18 cellular contexts compared by ENCODE assay signal in the genomic region with DNA sequence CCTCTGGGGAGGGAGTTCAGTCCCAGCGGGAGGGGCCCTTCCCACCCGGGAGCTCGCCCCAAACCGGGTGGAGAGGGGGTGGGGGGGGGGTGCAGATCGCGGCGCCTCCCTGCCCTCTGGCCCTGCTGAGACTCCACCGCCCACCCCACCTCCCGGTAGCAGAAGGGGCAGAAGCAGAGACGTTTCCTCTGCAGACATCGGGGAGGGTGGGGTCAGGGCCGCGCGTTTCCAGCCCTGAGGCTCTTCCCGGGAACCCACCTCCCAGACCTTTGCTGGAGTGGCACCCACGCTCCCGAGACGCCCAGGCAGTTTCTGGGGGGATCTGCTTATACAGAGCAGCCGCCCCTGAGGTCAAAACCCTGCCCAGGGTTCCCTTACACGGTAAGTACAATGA. TPM values are rescaled to one million over a fixed set of nuclear protein-coding genes. Genes with fewer than 3 reads are reported as not detected.
DNase-seq lines count a peak whose midpoint lies in the region; FAIRE-seq and TF ChIP-seq lines count a peak whose summit lies in the region.
"Had no signal": no experiment of that assay in that cellular context is flagged by ENCODE, and none has a peak within 500 bp of the region (broad histone marks: within the 10 kb centered on the region; RNA-seq: fewer than 3 reads in every experiment).

No MANE protein-coding gene starts in this region.

- H3K9ac ChIP-seq in H9 (ENCODE audit: extremely low read depth, insufficient read length, low read length) (no peak overlapping the region), SU-DHL-6 (ENCODE audit: low read length) (no peak overlapping the region), smooth muscle cell (ENCODE audit: low read depth) (no peak overlapping the region)

- H3K9me3 ChIP-seq in H9 (ENCODE audit: control insufficient read depth, low read depth, low read length) (no peaks in the 10 kb centered on the region), SU-DHL-6 (ENCODE audit: insufficient read depth, low read length) (no peaks in the 10 kb centered on the region), smooth muscle cell (replicated peaks; ENCODE audit: low read depth) (no peaks in the 10 kb centered on the region), small intestine (ENCODE audit: control insufficient read depth, low read depth) (no peaks in the 10 kb centered on the region), BE2C (no peaks in the 10 kb centered on the region)
- H3K9me3 ChIP-seq: Caco-2, ovary, upper lobe of left lung had no signal

- no peaks in the 10 kb centered on the region for H3K79me2 ChIP-seq in H9 (ENCODE audit: insufficient read depth, low read length)
- H3K79me2 ChIP-seq in SU-DHL-6 (ENCODE audit: insufficient read depth, low read length), result no peaks in the 10 kb centered on the region
- H3K79me2 ChIP-seq in smooth muscle cell (ENCODE audit: low read depth), result no peaks in the 10 kb centered on the region

- no peak overlapping the region for H3T11ph ChIP-seq in H9 (ENCODE audit: low read length)

- H4K8ac ChIP-seq in H9 (replicated peaks; ENCODE audit: insufficient read length, low read depth, low read length), result no peak overlapping the region

- H3K4me3 ChIP-seq in SU-DHL-6 (ENCODE audit: insufficient read depth, low read length, poor library complexity, severe bottlenecking) (no peak overlapping the region), smooth muscle cell (peak overlapping the region; percentile 16), small intestine (ENCODE audit: low read depth in 1 of 2, low read length in 2 of 2) (no peak overlapping the region), BE2C (ENCODE audit: low read depth, low read length) (no peak overlapping the region)
- H3K4me3 ChIP-seq: lung, ovary had no signal

- H2BK15ac ChIP-seq in H9 (ENCODE audit: low read depth, low read length), result no peak overlapping the region

- no peak overlapping the region for H4K91ac ChIP-seq in H9 (ENCODE audit: insufficient read length, low read depth, low read length)

- WGBS in H9 (ENCODE audit: extremely low coverage, insufficient read length, low lambda C conversion rate), result no CpG with 5 or more reads among the region's 20 CpGs
- WGBS in smooth muscle cell (ENCODE audit: low lambda C conversion rate), result 52% methylated on average over 7 of the region's 20 CpGs
- 20 to 27% (median 21%) methylated on average over 16 to 20 of the region's 20 CpGs for WGBS in small intestine, 3 donors

- no peaks in the 10 kb centered on the region for H3K9me2 ChIP-seq in SU-DHL-6 (replicated peaks; ENCODE audit: insufficient read depth, low read length)

- no peak for TF ChIP-seq POLR2A in GM12891 (IDR thresholded peaks at IDR 0.05; ENCODE audit: low read depth, low read length)

- no peak overlapping the region for H3K27ac ChIP-seq in H9 (ENCODE audit: insufficient read length, low read depth, low read length)
- peak overlapping the region; percentile 80 for H3K27ac ChIP-seq in SU-DHL-6 (ENCODE audit: low read depth, low read length)
- H3K27ac ChIP-seq in smooth muscle cell (ENCODE audit: low read depth), result no peak overlapping the region
- no peak overlapping the region for H3K27ac ChIP-seq in small intestine (ENCODE audit: low read depth in 1 of 2, low read length in 1 of 2)
- H3K27ac ChIP-seq: ovary, upper lobe of left lung had no signal

- no peak overlapping the region for H2AK5ac ChIP-seq in H9 (ENCODE audit: insufficient read length, low read length)

- H3F3A ChIP-seq in SU-DHL-6 (ENCODE audit: insufficient read depth), result peaks cover 40% of the 10 kb centered on the region
- H3F3A ChIP-seq in smooth muscle cell (ENCODE audit: low read depth), result no peaks in the 10 kb centered on the region

- H3K4me3 Mint-ChIP-seq in H9 (peak overlapping the region in 1 of 2 experiments; percentile 35; a peak in 1 of 5 replicates), glutamatergic neuron (ENCODE audit: unreplicated experiment) (peak overlapping the region; percentile 42)

- H3K4ac ChIP-seq in H9 (ENCODE audit: low read depth, low read length), result no peak overlapping the region

- H2BK5ac ChIP-seq in H9 (ENCODE audit: insufficient read length, low read length), result no peak overlapping the region

- H3K23ac ChIP-seq in H9 (ENCODE audit: insufficient read length, low read depth, low read length), result no peak overlapping the region

- H3K9me3 Mint-ChIP-seq in H9 (peaks cover 0 to 2% of the 10 kb centered on the region in 2 experiments; a peak in 1 of 5 replicates), glutamatergic neuron (ENCODE audit: unreplicated experiment) (peaks cover 10% of the 10 kb centered on the region)

- no peaks in the 10 kb centered on the region for H4K20me1 ChIP-seq in H9 (ENCODE audit: control insufficient read depth, insufficient read depth, insufficient read length)
- no peaks in the 10 kb centered on the region for H4K20me1 ChIP-seq in SU-DHL-6 (ENCODE audit: low read depth, low read length)
- no peaks in the 10 kb centered on the region for H4K20me1 ChIP-seq in smooth muscle cell (ENCODE audit: low read depth)

- H3K27me3 ChIP-seq in H9 (ENCODE audit: insufficient read depth, low read length), result peaks cover 4% of the 10 kb centered on the region; the same call in 1 of the 2 replicates
- H3K27me3 ChIP-seq in SU-DHL-6 (ENCODE audit: low read length), result no peaks in the 10 kb centered on the region
- peaks cover 62% of the 10 kb centered on the region for H3K27me3 ChIP-seq in smooth muscle cell (ENCODE audit: low read depth)
- peaks cover 6 to 16% of the 10 kb centered on the region in 2 donors for H3K27me3 ChIP-seq in small intestine (ENCODE audit: control insufficient read depth in 2 of 2, insufficient read depth in 2 of 2, low read length in 2 of 2)
- H3K27me3 ChIP-seq in BE2C, result no peaks in the 10 kb centered on the region
- H3K27me3 ChIP-seq: ovary had no signal

- DNase-seq in H9, result no peak
- no peak for DNase-seq in glutamatergic neuron
- DNase-seq in smooth muscle cell (lab: John Stamatoyannopoulos, UW; ENCODE audit: unreplicated experiment), result no peak
- DNase-seq in small intestine, result no peak
- no peak for DNase-seq in CD1c-positive myeloid dendritic cell (ENCODE audit: extremely low spot score)
- no peak for DNase-seq in GM12891 (ENCODE audit: insufficient read length, low spot score)
- no peak for DNase-seq in BE2C
- DNase-seq: activated gamma-delta T cell treated with Interleukin-2 at 50 U/mL for 16 hours; Caco-2; NCI-H1694; ovary; RPMI8226; stimulated activated naive CD4-positive, alpha-beta T cell; SW 1271 had no signal

- H3K23me2 ChIP-seq in H9 (ENCODE audit: insufficient read length, low read depth, low read length, poor library complexity, severe bottlenecking), result no peaks in the 10 kb centered on the region

- H2AFZ ChIP-seq in H9 (ENCODE audit: low read length) (no peak overlapping the region), SU-DHL-6 (ENCODE audit: low read depth, low read length, severe bottlenecking) (no peak overlapping the region), smooth muscle cell (ENCODE audit: low read depth) (no peak overlapping the region)

- H3K79me1 ChIP-seq in H9 (ENCODE audit: insufficient read depth, low read depth, low read length, poor library complexity, severe bottlenecking), result no peaks in the 10 kb centered on the region

- H3K27ac Mint-ChIP-seq in H9 (no peak overlapping the region), glutamatergic neuron (ENCODE audit: unreplicated experiment) (no peak overlapping the region)

- no peak overlapping the region for H3K14ac ChIP-seq in H9 (ENCODE audit: insufficient read depth, low read length)

- FAIRE-seq in small intestine (lab: Jason Lieb, UNC), result no peak
- no peak for FAIRE-seq in GM12891 (lab: Jason Lieb, UNC)
- FAIRE-seq: islet of Langerhans had no signal

- H3K18ac ChIP-seq in H9 (ENCODE audit: insufficient read length, low read depth, low read length), result no peak overlapping the region

- H3K36me3 ChIP-seq in SU-DHL-6 (ENCODE audit: low read length), result no peaks in the 10 kb centered on the region
- no peaks in the 10 kb centered on the region for H3K36me3 ChIP-seq in smooth muscle cell (ENCODE audit: low read depth)
- no peaks in the 10 kb centered on the region for H3K36me3 ChIP-seq in small intestine (ENCODE audit: control insufficient read depth in 2 of 2, insufficient read depth in 2 of 2, low read length in 2 of 2)
- H3K36me3 ChIP-seq in BE2C, result peaks cover 19% of the 10 kb centered on the region
- H3K36me3 ChIP-seq: ovary, upper lobe of left lung had no signal

- H3K4me2 ChIP-seq in H9 (ENCODE audit: insufficient read depth, insufficient read length, low read length) (peak overlapping the region; percentile 34), SU-DHL-6 (ENCODE audit: low read depth, low read length, poor library complexity, severe bottlenecking) (no peak overlapping the region), smooth muscle cell (peak overlapping the region; percentile 77)

- H3K4me1 Mint-ChIP-seq in H9 (peaks cover 22 to 23% of the 10 kb centered on the region in 2 experiments), glutamatergic neuron (ENCODE audit: low read depth, unreplicated experiment) (peaks cover 24% of the 10 kb centered on the region)

- H3K27me3 Mint-ChIP-seq in H9 (ENCODE audit: low read depth), result peaks cover 68% of the 10 kb centered on the region
- peaks cover 8% of the 10 kb centered on the region for H3K27me3 Mint-ChIP-seq in glutamatergic neuron (ENCODE audit: unreplicated experiment)

- no peak overlapping the region for H3K56ac ChIP-seq in H9 (ENCODE audit: insufficient read length, low read depth, low read length)

- TF ChIP-seq CTCF in H9 (conservative IDR thresholded peaks at IDR 0.05) (no peak), SU-DHL-6 (IDR thresholded peaks at IDR 0.05; ENCODE audit: insufficient read depth, low read length, poor library complexity, severe bottlenecking) (no peak), glutamatergic neuron (IDR thresholded peaks at IDR 0.05; ENCODE audit: partially characterized antibody, unreplicated experiment) (no peak), smooth muscle cell (IDR thresholded peaks at IDR 0.05; ENCODE audit: borderline replicate concordance, insufficient read depth, poor library complexity, severe bottlenecking) (no peak), BE2C (IDR thresholded peaks at IDR 0.05; ENCODE audit: low read depth, low read length) (no peak)

- no peak overlapping the region for H2BK12ac ChIP-seq in H9 (ENCODE audit: insufficient read length, low read depth, low read length)

- H3K36me3 Mint-ChIP-seq in H9 (ENCODE audit: insufficient read depth in 1 of 3, low read depth in 3 of 3), result 0 out of 7 replicates have a peak, but pooled peaks cover 0 to 1% (median 0%) of the 10 kb centered on the region in 3 experiments
- H3K36me3 Mint-ChIP-seq in glutamatergic neuron (ENCODE audit: unreplicated experiment), result no peaks in the 10 kb centered on the region

- H3K4me1 ChIP-seq in H9 (ENCODE audit: insufficient read depth, low read length) (no peaks in the 10 kb centered on the region; the same call in 1 of the 2 replicates), smooth muscle cell (ENCODE audit: low read depth) (peaks cover 5% of the 10 kb centered on the region), small intestine (ENCODE audit: control insufficient read depth in 2 of 2, insufficient read depth in 1 of 2, low read depth in 1 of 2, low read length in 1 of 2) (peaks cover 3 to 5% of the 10 kb centered on the region in 2 donors), BE2C (no peaks in the 10 kb centered on the region)

- H2BK20ac ChIP-seq in H9 (ENCODE audit: low read depth, low read length, poor library complexity, severe bottlenecking), result no peak overlapping the region

- no peak overlapping the region for H2BK120ac ChIP-seq in H9 (ENCODE audit: low read depth, low read length, poor library complexity, severe bottlenecking)

- H4K5ac ChIP-seq in H9 (ENCODE audit: insufficient read length, low read depth, low read length), result no peak overlapping the region

RNA-seq across cellular contexts. Expression of gene CPLX1, which starts 30.2 kb away (rescaled TPM):
- 0.48 and 0.90 TPM in 2 replicates for total RNA-seq in H9 (2021)
- total RNA-seq in glutamatergic neuron (ENCODE audit: unreplicated experiment), result 115 TPM
- 0.58 TPM in 1 of 2 replicates, not detected in the other for total RNA-seq in smooth muscle cell
- polyA plus RNA-seq in smooth muscle cell, result not detected in 2 replicates
- polyA plus RNA-seq in small intestine, result 1 to 10 TPM in 1 of 3 donors, not detected in 2; 2.6 TPM
- polyA plus RNA-seq in GM12891 (2012; ENCODE audit: low read depth, missing spikeins), result 0.73 TPM
- 71.1 TPM for polyA plus RNA-seq in BE2C (2012; ENCODE audit: insufficient read depth, insufficient read length, low read depth)

Comparison
In these comparisons a context has a peak if more than half of its experiments do, and no peak if none do; other contexts are left out.
1. RNA of gene CPLX1, which starts 30.2 kb away (total RNA-seq): 115 TPM in glutamatergic neuron (single experiment); 0.48 to 0.90 TPM in H9 and 0.58 TPM in smooth muscle cell; every median in the first group is over 10 times any median in the second.